Comparison of ENCODE assay signal across 7 cellular contexts in the genomic region with DNA sequence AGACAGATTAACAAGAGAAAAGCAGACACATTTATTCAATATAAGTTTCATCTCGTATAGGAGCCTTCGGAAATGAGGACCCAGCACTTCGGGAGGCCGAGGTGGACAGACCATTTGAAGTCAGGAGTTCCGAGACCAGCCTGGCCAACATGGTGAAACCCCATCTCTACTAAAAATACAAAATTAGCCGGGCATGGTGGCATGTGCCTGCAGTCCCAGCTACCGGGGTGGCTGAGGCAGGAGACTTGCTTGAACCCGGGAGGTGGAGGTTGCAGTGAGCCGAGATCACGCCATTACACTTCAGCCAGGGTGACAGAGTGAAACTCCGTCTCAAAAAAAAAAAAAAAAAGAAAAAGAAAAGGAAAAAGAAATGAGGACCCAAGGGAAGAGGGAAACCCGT. TPM values are rescaled to one million over a fixed set of nuclear protein-coding genes. Genes with fewer than 3 reads are reported as not detected.
DNase-seq lines count a peak whose midpoint lies in the region; ATAC-seq and TF ChIP-seq lines count a peak whose summit lies in the region.
"Not testable (repeated sequence)": the region's sequence is repeated elsewhere in the genome, so short reads cannot be mapped to it uniquely, and the experiment has no call there.

No MANE protein-coding gene starts in this region.

- DNase-seq in left cardiac atrium (peak; percentile 9), right cardiac atrium (peak in 2 of 3 donors; percentile 18 to 40), posterior vena cava (ENCODE audit: low spot score) (peak; percentile 56), upper lobe of right lung (peak; percentile 18)
- not testable (repeated sequence) for DNase-seq in natural killer cell

- not testable (repeated sequence) for H4K20me1 ChIP-seq in BLaER1; BLaER1 treated with 17β-estradiol and CSF1 and Interleukin-3, amounts not matched to agents 10 nM and 100 nM

- H3K9ac ChIP-seq in BLaER1; BLaER1 treated with 17β-estradiol and CSF1 and Interleukin-3, amounts not matched to agents 10 nM and 100 nM: not testable (repeated sequence)

- not testable (repeated sequence) for H3K36me3 Mint-ChIP-seq in natural killer cell

- H3K9me3 Mint-ChIP-seq in natural killer cell = not testable (repeated sequence)

- H3K27ac Mint-ChIP-seq in natural killer cell = not testable (repeated sequence)

- peak overlapping the region; percentile 100; the same call in 1 of the 2 replicates for H3K4me2 ChIP-seq in BLaER1
- peak overlapping the region in 6 of 11 experiments; percentile 91 to 99 (median 96); a peak in 8 of 22 replicates for H3K4me2 ChIP-seq in BLaER1 treated with 17β-estradiol and CSF1 and Interleukin-3, amounts not matched to agents 10 nM and 100 nM

- not testable (repeated sequence) for TF ChIP-seq CTCF in natural killer cell (IDR thresholded peaks at IDR 0.05); upper lobe of right lung (IDR thresholded peaks at IDR 0.05)

- intact Hi-C loops in left cardiac atrium (cut with DNase I) = loop anchor here in 1 of 2 donors (10.0 kb wide), 1 partner anchor 50 kb away; no protein-coding TSS in a partner anchor
- intact Hi-C loops in right cardiac atrium (cut with DNase I); natural killer cell (cut with micrococcal nuclease); posterior vena cava (cut with DNase I); upper lobe of right lung (cut with DNase I): not testable (repeated sequence)

- not testable (repeated sequence) for H3K4me1 Mint-ChIP-seq in natural killer cell

- 96% methylated on average over 12 of the region's 12 CpGs for WGBS in right cardiac atrium

- not testable (repeated sequence) for H3K36me3 ChIP-seq in BLaER1; BLaER1 treated with 17β-estradiol and CSF1 and Interleukin-3, amounts not matched to agents 10 nM and 100 nM; upper lobe of right lung

- H3K4me1 ChIP-seq in BLaER1 = peaks cover 91% of the 10 kb centered on the region
- H3K4me1 ChIP-seq in BLaER1 treated with 17β-estradiol and CSF1 and Interleukin-3, amounts not matched to agents 10 nM and 100 nM = peaks cover 41 to 92% (median 74%) of the 10 kb centered on the region in 10 experiments
- not testable (repeated sequence) for H3K4me1 ChIP-seq in right cardiac atrium (ENCODE audit: control insufficient read depth, insufficient read depth, low read length); upper lobe of right lung

- peaks cover 0 to 11% of the 10 kb centered on the region in 2 donors for H3K27me3 Mint-ChIP-seq in natural killer cell (ENCODE audit: low read depth in 2 of 2)

- not testable (repeated sequence) for H3K4me3 ChIP-seq in BLaER1; BLaER1 treated with 17β-estradiol and CSF1 and Interleukin-3, amounts not matched to agents 10 nM and 100 nM; right cardiac atrium (ENCODE audit: low read length); upper lobe of right lung

- not testable (repeated sequence) for H3K9me3 ChIP-seq in BLaER1; BLaER1 treated with 17β-estradiol and CSF1 and Interleukin-3, amounts not matched to agents 10 nM and 100 nM (replicated peaks in 1 of 11); right cardiac atrium (ENCODE audit: control insufficient read depth, low read length); upper lobe of right lung

- H3K27ac ChIP-seq in BLaER1; BLaER1 treated with 17β-estradiol and CSF1 and Interleukin-3, amounts not matched to agents 10 nM and 100 nM; right cardiac atrium (ENCODE audit: low read length); upper lobe of right lung: not testable (repeated sequence)

- H3K4me3 Mint-ChIP-seq in natural killer cell = peak overlapping the region; percentile 47

- ATAC-seq in left cardiac atrium, right cardiac atrium, natural killer cell, upper lobe of right lung: not testable (repeated sequence)

- not testable (repeated sequence) for H3K27me3 ChIP-seq in BLaER1; BLaER1 treated with 17β-estradiol and CSF1 and Interleukin-3, amounts not matched to agents 10 nM and 100 nM; right cardiac atrium (ENCODE audit: control insufficient read depth, insufficient read depth); upper lobe of right lung

RNA-seq across cellular contexts. Expression of a gene that starts 12.7 kb away (rescaled TPM):
- total RNA-seq in left cardiac atrium (100 to 1,000 TPM; 699 to 773 TPM), right cardiac atrium (100 to 1,000 TPM; 677 to 920 (median 748) TPM), natural killer cell (100 to 1,000 TPM; 263 to 292 (median 263) TPM), posterior vena cava (100 to 1,000 TPM; 616 to 784 TPM), upper lobe of right lung (801 TPM)
- polyA plus RNA-seq in right cardiac atrium = 869 TPM

RNA-seq across cellular contexts. Expression of a gene that starts 36.2 kb away (rescaled TPM):
- 10 to 100 TPM; 34.9 to 45.7 TPM for total RNA-seq in left cardiac atrium
- 10 to 100 TPM; 30.5 to 50.4 (median 37.1) TPM for total RNA-seq in right cardiac atrium
- polyA plus RNA-seq in right cardiac atrium = 31.8 TPM
- 10 to 100 TPM; 52.8 to 67.9 (median 59.3) TPM for total RNA-seq in natural killer cell
- total RNA-seq in posterior vena cava = 10 to 100 TPM; 47.4 to 49.6 TPM
- 40.6 TPM for total RNA-seq in upper lobe of right lung
